In the genomic region with DNA sequence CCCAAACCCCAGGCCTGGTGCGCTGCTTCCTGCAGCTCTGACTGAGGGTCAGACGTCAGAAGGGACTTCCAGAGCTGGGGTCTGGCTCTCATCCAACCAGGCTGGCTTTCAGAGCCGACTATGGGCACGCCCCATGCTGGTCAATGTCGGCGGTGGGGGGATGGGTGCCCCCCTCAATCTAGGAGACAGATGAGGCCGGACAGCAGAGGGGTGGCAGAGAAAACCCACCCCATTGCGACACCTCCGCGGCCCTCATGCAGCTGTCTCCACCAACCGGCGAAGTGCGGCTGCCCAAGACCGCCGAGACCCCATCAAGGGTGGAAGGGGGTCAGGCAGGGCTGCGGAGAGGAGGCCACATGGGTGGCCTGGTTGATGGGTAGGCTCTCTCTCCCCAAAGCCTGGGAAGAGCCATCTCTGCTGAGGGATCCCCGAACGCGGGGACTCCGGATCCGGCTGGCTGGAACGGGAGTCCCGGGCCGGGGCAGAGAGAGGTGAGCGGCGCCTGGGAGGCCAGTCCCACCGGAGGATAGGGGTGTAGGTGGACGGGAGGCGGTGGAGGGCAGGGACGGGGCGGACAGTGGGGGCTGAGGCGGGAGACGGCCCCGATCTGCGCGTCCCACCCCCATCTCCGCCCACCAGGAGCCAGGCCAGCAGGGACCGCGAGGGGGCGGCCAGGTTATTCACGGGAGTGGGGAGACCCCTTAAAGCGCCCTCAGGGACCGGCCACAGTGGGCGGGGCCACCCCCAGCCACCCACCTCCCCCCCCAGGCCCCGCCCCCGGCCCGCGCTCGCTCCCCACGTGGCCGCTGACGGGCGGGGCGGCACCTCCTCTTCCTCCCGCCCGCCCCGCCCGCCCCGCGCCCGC, we compare ENCODE assay signal across 1 cellular context.
TF ChIP-seq lines count a peak whose summit lies in the region.

A gene (plus strand): TSS at position 864 of the 865 bp plus-strand sequence. CDS start 11,748 bp downstream, outside the sequence.

TF ChIP-seq in GM23338, 12 proteins besides CTCF, POLR2A, EP300 and RAD21:
- TF ChIP-seq EZH2phosphoT487 (IDR thresholded peaks at IDR 0.05; ENCODE audit: unreplicated experiment), result no peak
- no peak for TF ChIP-seq ZNF114 (CRISPR knock-in tag; IDR thresholded peaks at IDR 0.05)
- TF ChIP-seq, protein P1, sequence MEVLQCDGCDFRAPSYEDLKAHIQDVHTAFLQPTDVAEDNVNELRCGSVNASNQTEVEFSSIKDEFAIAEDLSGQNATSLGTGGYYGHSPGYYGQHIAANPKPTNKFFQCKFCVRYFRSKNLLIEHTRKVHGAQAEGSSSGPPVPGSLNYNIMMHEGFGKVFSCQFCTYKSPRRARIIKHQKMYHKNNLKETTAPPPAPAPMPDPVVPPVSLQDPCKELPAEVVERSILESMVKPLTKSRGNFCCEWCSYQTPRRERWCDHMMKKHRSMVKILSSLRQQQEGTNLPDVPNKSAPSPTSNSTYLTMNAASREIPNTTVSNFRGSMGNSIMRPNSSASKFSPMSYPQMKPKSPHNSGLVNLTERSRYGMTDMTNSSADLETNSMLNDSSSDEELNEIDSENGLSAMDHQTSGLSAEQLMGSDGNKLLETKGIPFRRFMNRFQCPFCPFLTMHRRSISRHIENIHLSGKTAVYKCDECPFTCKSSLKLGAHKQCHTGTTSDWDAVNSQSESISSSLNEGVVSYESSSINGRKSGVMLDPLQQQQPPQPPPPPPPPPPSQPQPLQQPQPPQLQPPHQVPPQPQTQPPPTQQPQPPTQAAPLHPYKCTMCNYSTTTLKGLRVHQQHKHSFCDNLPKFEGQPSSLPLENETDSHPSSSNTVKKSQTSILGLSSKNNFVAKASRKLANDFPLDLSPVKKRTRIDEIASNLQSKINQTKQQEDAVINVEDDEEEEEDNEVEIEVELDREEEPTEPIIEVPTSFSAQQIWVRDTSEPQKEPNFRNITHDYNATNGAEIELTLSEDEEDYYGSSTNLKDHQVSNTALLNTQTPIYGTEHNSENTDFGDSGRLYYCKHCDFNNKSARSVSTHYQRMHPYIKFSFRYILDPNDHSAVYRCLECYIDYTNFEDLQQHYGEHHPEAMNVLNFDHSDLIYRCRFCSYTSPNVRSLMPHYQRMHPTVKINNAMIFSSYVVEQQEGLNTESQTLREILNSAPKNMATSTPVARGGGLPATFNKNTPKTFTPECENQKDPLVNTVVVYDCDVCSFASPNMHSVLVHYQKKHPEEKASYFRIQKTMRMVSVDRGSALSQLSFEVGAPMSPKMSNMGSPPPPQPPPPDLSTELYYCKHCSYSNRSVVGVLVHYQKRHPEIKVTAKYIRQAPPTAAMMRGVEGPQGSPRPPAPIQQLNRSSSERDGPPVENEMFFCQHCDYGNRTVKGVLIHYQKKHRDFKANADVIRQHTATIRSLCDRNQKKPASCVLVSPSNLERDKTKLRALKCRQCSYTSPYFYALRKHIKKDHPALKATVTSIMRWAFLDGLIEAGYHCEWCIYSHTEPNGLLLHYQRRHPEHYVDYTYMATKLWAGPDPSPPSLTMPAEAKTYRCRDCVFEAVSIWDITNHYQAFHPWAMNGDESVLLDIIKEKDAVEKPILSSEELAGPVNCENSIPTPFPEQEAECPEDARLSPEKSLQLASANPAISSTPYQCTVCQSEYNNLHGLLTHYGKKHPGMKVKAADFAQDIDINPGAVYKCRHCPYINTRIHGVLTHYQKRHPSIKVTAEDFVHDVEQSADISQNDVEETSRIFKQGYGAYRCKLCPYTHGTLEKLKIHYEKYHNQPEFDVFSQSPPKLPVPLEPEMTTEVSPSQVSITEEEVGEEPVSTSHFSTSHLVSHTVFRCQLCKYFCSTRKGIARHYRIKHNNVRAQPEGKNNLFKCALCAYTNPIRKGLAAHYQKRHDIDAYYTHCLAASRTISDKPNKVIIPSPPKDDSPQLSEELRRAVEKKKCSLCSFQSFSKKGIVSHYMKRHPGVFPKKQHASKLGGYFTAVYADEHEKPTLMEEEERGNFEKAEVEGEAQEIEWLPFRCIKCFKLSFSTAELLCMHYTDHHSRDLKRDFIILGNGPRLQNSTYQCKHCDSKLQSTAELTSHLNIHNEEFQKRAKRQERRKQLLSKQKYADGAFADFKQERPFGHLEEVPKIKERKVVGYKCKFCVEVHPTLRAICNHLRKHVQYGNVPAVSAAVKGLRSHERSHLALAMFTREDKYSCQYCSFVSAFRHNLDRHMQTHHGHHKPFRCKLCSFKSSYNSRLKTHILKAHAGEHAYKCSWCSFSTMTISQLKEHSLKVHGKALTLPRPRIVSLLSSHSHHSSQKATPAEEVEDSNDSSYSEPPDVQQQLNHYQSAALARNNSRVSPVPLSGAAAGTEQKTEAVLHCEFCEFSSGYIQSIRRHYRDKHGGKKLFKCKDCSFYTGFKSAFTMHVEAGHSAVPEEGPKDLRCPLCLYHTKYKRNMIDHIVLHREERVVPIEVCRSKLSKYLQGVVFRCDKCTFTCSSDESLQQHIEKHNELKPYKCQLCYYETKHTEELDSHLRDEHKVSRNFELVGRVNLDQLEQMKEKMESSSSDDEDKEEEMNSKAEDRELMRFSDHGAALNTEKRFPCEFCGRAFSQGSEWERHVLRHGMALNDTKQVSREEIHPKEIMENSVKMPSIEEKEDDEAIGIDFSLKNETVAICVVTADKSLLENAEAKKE (CRISPR knock-in tag; IDR thresholded peaks at IDR 0.05), result no peak
- TF ChIP-seq STAT1 (IDR thresholded peaks at IDR 0.05; ENCODE audit: unreplicated experiment), result no peak
- TF ChIP-seq NANOG (IDR thresholded peaks at IDR 0.05; ENCODE audit: borderline replicate concordance), result no peak
TF ChIP-seq in GM23338: peak in this region for 0.
